1 cellular context compared by ENCODE assay signal in the genomic region with DNA sequence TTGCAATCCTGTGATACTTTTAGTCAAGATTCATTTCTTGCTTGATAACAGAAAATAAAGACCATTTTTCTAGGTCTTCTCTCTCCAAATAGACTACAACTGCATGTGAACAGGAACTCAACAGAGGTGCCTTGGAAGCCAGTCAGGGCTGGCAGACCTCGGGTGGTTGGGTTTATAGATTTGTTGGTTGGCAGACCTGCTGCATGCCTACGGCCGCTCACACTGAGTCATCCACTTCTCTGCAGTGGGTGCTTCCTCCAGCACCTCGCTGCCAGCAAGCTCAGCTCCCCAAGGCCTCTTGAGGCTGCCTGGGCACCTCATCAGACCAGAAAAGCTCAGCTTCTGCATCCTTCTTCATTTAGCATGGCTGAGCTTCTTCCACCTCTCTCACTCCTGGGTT.
TF ChIP-seq lines count a peak whose summit lies in the region.

No MANE protein-coding gene starts in this region.

TF ChIP-seq in SK-N-SH treated with all-trans-retinoic acid at 6 μM for 48 hours, 23 proteins besides CTCF, POLR2A, EP300 and RAD21 (continued from another document):
- TF ChIP-seq PATZ1 (CRISPR knock-in tag; IDR thresholded peaks at IDR 0.05; ENCODE audit: borderline replicate concordance): no peak
- no peak for TF ChIP-seq SNAI2 (CRISPR knock-in tag; IDR thresholded peaks at IDR 0.05)
- TF ChIP-seq PPARA (CRISPR knock-in tag; IDR thresholded peaks at IDR 0.05; ENCODE audit: borderline replicate concordance): no peak
- TF ChIP-seq ZNF565 (CRISPR knock-in tag; conservative IDR thresholded peaks at IDR 0.05; ENCODE audit: low read depth): no peak
- no peak for TF ChIP-seq BACH2 (CRISPR knock-in tag; IDR thresholded peaks at IDR 0.05; ENCODE audit: borderline replicate concordance)
- TF ChIP-seq TCF4 (CRISPR knock-in tag; IDR thresholded peaks at IDR 0.05; ENCODE audit: borderline replicate concordance): no peak
- TF ChIP-seq TSHZ2 (CRISPR knock-in tag; IDR thresholded peaks at IDR 0.05): no peak
